In genomic region chr12:32755654-32756475, GRCh38 we compare ENCODE assay signal across 1 cellular context.
TF ChIP-seq lines count a peak whose summit lies in the region.

Gene YARS2 (minus strand): TSS chr12:32755897. CDS start chr12:32755874, 23 bp downstream.

TF ChIP-seq in HepG2, 621 proteins besides CTCF, POLR2A, EP300 and RAD21 (continued from another document and continues in another):
- no peak for TF ChIP-seq FOXP4 (CRISPR knock-in tag; IDR thresholded peaks at IDR 0.05)
- TF ChIP-seq NFAT5 (CRISPR knock-in tag; IDR thresholded peaks at IDR 0.05): no peak
- peak; percentile 96 for TF ChIP-seq KDM5A (IDR thresholded peaks at IDR 0.05; ENCODE audit: borderline replicate concordance, low read length)
- TF ChIP-seq ZNF687 (CRISPR knock-in tag; IDR thresholded peaks at IDR 0.05): peak; percentile 95
- 0 out of 2 replicates have a peak, but pooled peaks have one; percentile 56 for TF ChIP-seq ATF6 (CRISPR knock-in tag; conservative IDR thresholded peaks at IDR 0.05)
- no peak for TF ChIP-seq SP1 (IDR thresholded peaks at IDR 0.05)
- TF ChIP-seq SP1 (CRISPR knock-in tag; IDR thresholded peaks at IDR 0.05): no peak; the same call in 1 of the 2 replicates
- TF ChIP-seq PAX8 (CRISPR knock-in tag; IDR thresholded peaks at IDR 0.05; ENCODE audit: borderline replicate concordance): no peak
- no peak for TF ChIP-seq ZNF326 (CRISPR knock-in tag; IDR thresholded peaks at IDR 0.05; ENCODE audit: borderline replicate concordance)
- no peak for TF ChIP-seq PAWR (CRISPR knock-in tag; IDR thresholded peaks at IDR 0.05; ENCODE audit: borderline replicate concordance)
- no peak for TF ChIP-seq HIC2 (CRISPR knock-in tag; IDR thresholded peaks at IDR 0.05; ENCODE audit: low read depth)
- TF ChIP-seq ZFP37 (CRISPR knock-in tag; IDR thresholded peaks at IDR 0.05; ENCODE audit: borderline replicate concordance): 0 out of 2 replicates have a peak, but pooled peaks have one; percentile 0
- TF ChIP-seq ZNF362 (CRISPR knock-in tag; IDR thresholded peaks at IDR 0.05; ENCODE audit: borderline replicate concordance): 0 out of 2 replicates have a peak, but pooled peaks have one; percentile 44
- TF ChIP-seq BATF2 (CRISPR knock-in tag; IDR thresholded peaks at IDR 0.05): no peak
- TF ChIP-seq SP2 (CRISPR knock-in tag; IDR thresholded peaks at IDR 0.05): no peak
- no peak for TF ChIP-seq KDM4B (CRISPR knock-in tag; IDR thresholded peaks at IDR 0.05)
- peak; percentile 30 for TF ChIP-seq ZNF317 (CRISPR knock-in tag; IDR thresholded peaks at IDR 0.05)
- TF ChIP-seq ATF3 (CRISPR knock-in tag; IDR thresholded peaks at IDR 0.05): no peak
- peak; percentile 41; the same call in 1 of the 2 replicates for TF ChIP-seq RXRB (CRISPR knock-in tag; IDR thresholded peaks at IDR 0.05; ENCODE audit: borderline replicate concordance)
- TF ChIP-seq ZFX (CRISPR knock-in tag; IDR thresholded peaks at IDR 0.05; ENCODE audit: low read depth): peak; percentile 50
- peak; percentile 24; the same call in 1 of the 2 replicates for TF ChIP-seq DR1 (CRISPR knock-in tag; IDR thresholded peaks at IDR 0.05)
- no peak; the same call in 1 of the 2 replicates for TF ChIP-seq SALL2 (CRISPR knock-in tag; IDR thresholded peaks at IDR 0.05)
- TF ChIP-seq ZNF138 (CRISPR knock-in tag; IDR thresholded peaks at IDR 0.05; ENCODE audit: low read depth): 0 out of 2 replicates have a peak, but pooled peaks have one; percentile 23
- peak; percentile 12; the same call in 1 of the 2 replicates for TF ChIP-seq NFYB (CRISPR knock-in tag; IDR thresholded peaks at IDR 0.05)
- no peak for TF ChIP-seq ZBTB14 (CRISPR knock-in tag; IDR thresholded peaks at IDR 0.05)
- TF ChIP-seq EEA1 (CRISPR knock-in tag; IDR thresholded peaks at IDR 0.05; ENCODE audit: borderline replicate concordance): no peak
- no peak for TF ChIP-seq FIP1L1 (IDR thresholded peaks at IDR 0.05; ENCODE audit: borderline replicate concordance, insufficient read depth, low read depth, low read length)
- 0 out of 2 replicates have a peak, but pooled peaks have one; percentile 38 for TF ChIP-seq KDM2A (CRISPR knock-in tag; IDR thresholded peaks at IDR 0.05; ENCODE audit: borderline replicate concordance, low read depth)
- TF ChIP-seq HNRNPUL1 (IDR thresholded peaks at IDR 0.05; ENCODE audit: low read depth, low read length): no peak
- TF ChIP-seq SP4 (CRISPR knock-in tag; IDR thresholded peaks at IDR 0.05): peak; percentile 30; the same call in 1 of the 2 replicates
- no peak; the same call in 1 of the 2 replicates for TF ChIP-seq TOPORS (CRISPR knock-in tag; IDR thresholded peaks at IDR 0.05)
- TF ChIP-seq KDM5B (CRISPR knock-in tag; IDR thresholded peaks at IDR 0.05; ENCODE audit: borderline replicate concordance): no peak; the same call in 1 of the 2 replicates
- no peak for TF ChIP-seq JUN (CRISPR knock-in tag; IDR thresholded peaks at IDR 0.05)
- 0 out of 2 replicates have a peak, but pooled peaks have one; percentile 46 for TF ChIP-seq U2AF2 (IDR thresholded peaks at IDR 0.05; ENCODE audit: low read depth, low read length)
- TF ChIP-seq ZNF746 (CRISPR knock-in tag; IDR thresholded peaks at IDR 0.05): no peak
- no peak for TF ChIP-seq HIVEP1 (CRISPR knock-in tag; IDR thresholded peaks at IDR 0.05)
- TF ChIP-seq IRF1 (CRISPR knock-in tag; IDR thresholded peaks at IDR 0.05; ENCODE audit: low read depth): no peak
- TF ChIP-seq SIX4 (CRISPR knock-in tag; IDR thresholded peaks at IDR 0.05): no peak
- peak; percentile 40; the same call in 1 of the 2 replicates for TF ChIP-seq RARA (CRISPR knock-in tag; IDR thresholded peaks at IDR 0.05)
- no peak for TF ChIP-seq ZNF564 (CRISPR knock-in tag; IDR thresholded peaks at IDR 0.05)
- peak; percentile 41 for TF ChIP-seq CEBPG (CRISPR knock-in tag; IDR thresholded peaks at IDR 0.05)
- no peak for TF ChIP-seq NFE2L2 (IDR thresholded peaks at IDR 0.05; ENCODE audit: low read length)
- TF ChIP-seq ZNF460 (CRISPR knock-in tag; IDR thresholded peaks at IDR 0.05; ENCODE audit: borderline replicate concordance): no peak
- 0 out of 2 replicates have a peak, but pooled peaks have one; percentile 38 for TF ChIP-seq GATA4 (IDR thresholded peaks at IDR 0.05; ENCODE audit: borderline replicate concordance, low read depth)
